Comparison of ENCODE assay signal across 34 cellular contexts in the genomic region with DNA sequence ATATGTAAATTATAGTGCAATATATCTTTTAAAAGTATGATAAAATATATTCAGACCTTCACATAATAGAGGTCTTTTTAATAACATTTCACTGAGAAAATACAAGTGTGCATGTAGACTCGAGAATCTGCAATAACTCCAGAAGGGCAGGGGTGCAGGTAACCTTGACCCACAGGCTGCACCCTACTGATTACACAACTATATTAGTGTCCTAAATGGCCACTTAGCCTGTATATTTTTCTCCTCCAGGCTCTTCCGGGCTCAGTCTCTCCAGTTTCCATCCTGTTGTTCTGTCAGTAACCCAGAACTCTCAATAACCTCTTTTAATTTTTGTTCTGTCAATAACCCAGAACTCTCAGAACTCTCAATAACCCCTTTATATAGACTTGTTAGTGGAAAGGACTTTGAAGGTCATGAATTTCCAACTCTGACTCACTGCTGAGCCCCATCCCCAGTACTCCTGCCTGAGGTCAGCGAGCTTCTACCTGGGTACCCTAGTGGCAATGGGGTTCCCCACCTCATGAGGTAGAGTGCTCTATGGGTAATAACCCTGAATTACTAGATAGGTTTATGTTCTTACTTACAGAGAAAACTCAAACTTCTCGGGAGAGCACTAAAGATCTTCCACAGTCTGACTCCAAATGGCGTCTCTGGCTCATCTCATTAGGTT. TPM values are rescaled to one million over a fixed set of nuclear protein-coding genes. Genes with fewer than 3 reads are reported as not detected.
"Had no signal": no experiment of that assay in that cellular context is flagged by ENCODE, and none has a peak within 500 bp of the region (broad histone marks: within the 10 kb centered on the region; RNA-seq: fewer than 3 reads in every experiment).

No MANE protein-coding gene starts in this region.

- H3K4me3 Mint-ChIP-seq: activated CD4-positive, alpha-beta memory T cell treated with anti-CD3 and anti-CD28 coated beads for 36 hours; activated CD4-positive, alpha-beta T cell treated with anti-CD3 and anti-CD28 coated beads for 36 hours; activated CD4-positive, alpha-beta T cell treated with anti-CD3 and anti-CD28 coated beads, Interleukin-2, amount 10 ng/mL, durations not matched to agents 24 days and 14 days; activated CD8-positive, alpha-beta T cell treated with anti-CD3 and anti-CD28 coated beads, Interleukin-2, amount 10 ng/mL, durations not matched to agents 7 days and 5 days; activated naive CD4-positive, alpha-beta T cell treated with anti-CD3 and anti-CD28 coated beads, Interleukin-2, amount 10 ng/mL, durations not matched to agents 7 days and 5 days; activated T-cell treated with anti-CD3 and anti-CD28 coated beads, Interleukin-2, amount 50 U/mL, for 24 hours; activated T-cell treated with anti-CD3 and anti-CD28 coated beads, Interleukin-2, amount 50 U/mL, for 72 hours; effector memory CD8-positive, alpha-beta T cell; T-helper 17 cell; T-helper 2 cell treated with Interferon-gamma antibody and Interleukin-4, amounts not matched to agents 5 μg/mL and 100 μg/mL, for 36 hours had no signal

- H3K36me3 Mint-ChIP-seq: activated CD4-positive, alpha-beta memory T cell treated with anti-CD3 and anti-CD28 coated beads for 36 hours; activated naive CD4-positive, alpha-beta T cell treated with anti-CD3 and anti-CD28 coated beads, Interleukin-2, amount 10 ng/mL, durations not matched to agents 7 days and 5 days; activated naive CD4-positive, alpha-beta T cell treated with anti-CD3 and anti-CD28 coated beads, Interleukin-2, amount 50 U/mL, for 72 hours had no signal

- H3K9me3 Mint-ChIP-seq: activated CD4-positive, alpha-beta memory T cell treated with anti-CD3 and anti-CD28 coated beads for 36 hours; activated CD4-positive, alpha-beta T cell treated with anti-CD3 and anti-CD28 coated beads, Interleukin-2, amount 10 ng/mL, durations not matched to agents 24 days and 14 days; activated naive CD4-positive, alpha-beta T cell treated with anti-CD3 and anti-CD28 coated beads, Interleukin-2, amount 10 ng/mL, durations not matched to agents 7 days and 5 days; activated naive CD4-positive, alpha-beta T cell treated with anti-CD3 and anti-CD28 coated beads, Interleukin-2, amount 50 U/mL, for 72 hours; activated T-cell treated with anti-CD3 and anti-CD28 coated beads, Interleukin-2, amount 50 U/mL, for 24 hours; activated T-cell treated with anti-CD3 and anti-CD28 coated beads, Interleukin-2, amount 50 U/mL, for 72 hours; T-helper 2 cell treated with Interferon-gamma antibody and Interleukin-4, amounts not matched to agents 5 μg/mL and 100 μg/mL, for 36 hours had no signal

- DNase-seq: activated CD4-positive, alpha-beta memory T cell treated with anti-CD3 and anti-CD28 coated beads for 36 hours; activated CD4-positive, alpha-beta T cell treated with anti-CD3 and anti-CD28 coated beads for 36 hours; activated CD4-positive, alpha-beta T cell treated with anti-CD3 and anti-CD28 coated beads, Interleukin-2, amount 10 ng/mL, durations not matched to agents 24 days and 14 days; activated CD4-positive, CD25-positive, alpha-beta regulatory T cell; activated CD4-positive, CD25-positive, alpha-beta regulatory T cell treated with anti-CD3 and anti-CD28 coated beads, Interleukin-2, amount 50 U/mL, for 72 hours; activated CD8-positive, alpha-beta memory T cell treated with anti-CD3 and anti-CD28 coated beads, Interleukin-2, amount 50 U/mL, for 48 hours; activated CD8-positive, alpha-beta T cell treated with anti-CD3 and anti-CD28 coated beads, Interleukin-2, amount 10 ng/mL, durations not matched to agents 7 days and 5 days; activated gamma-delta T cell; activated naive CD4-positive, alpha-beta T cell; activated naive CD4-positive, alpha-beta T cell treated with anti-CD3 and anti-CD28 coated beads, Interleukin-2, amount 10 ng/mL, durations not matched to agents 7 days and 5 days; activated T-cell treated with anti-CD3 and anti-CD28 coated beads for 4 hours; activated T-cell treated with anti-CD3 and anti-CD28 coated beads, Interleukin-2, amount 50 U/mL, for 24 hours; activated T-cell treated with anti-CD3 and anti-CD28 coated beads, Interleukin-2, amount 50 U/mL, for 72 hours; adrenal gland; amygdala; aorta; body of pancreas; caudate nucleus; cortex of kidney; dermis blood vessel endothelial cell; effector CD4-positive, alpha-beta T cell; effector memory CD8-positive, alpha-beta T cell; erythroblast; foreskin keratinocyte; gastrocnemius medialis; glutamatergic neuron; heart left ventricle; T-helper 1 cell; T-helper 17 cell had no signal

- H3K27ac Mint-ChIP-seq: activated CD4-positive, alpha-beta memory T cell treated with anti-CD3 and anti-CD28 coated beads for 36 hours; activated CD4-positive, alpha-beta T cell treated with anti-CD3 and anti-CD28 coated beads for 36 hours; activated CD4-positive, alpha-beta T cell treated with anti-CD3 and anti-CD28 coated beads, Interleukin-2, amount 10 ng/mL, durations not matched to agents 24 days and 14 days; activated CD8-positive, alpha-beta T cell treated with anti-CD3 and anti-CD28 coated beads, Interleukin-2, amount 10 ng/mL, durations not matched to agents 7 days and 5 days; activated naive CD4-positive, alpha-beta T cell treated with anti-CD3 and anti-CD28 coated beads, Interleukin-2, amount 10 ng/mL, durations not matched to agents 7 days and 5 days; activated naive CD4-positive, alpha-beta T cell treated with anti-CD3 and anti-CD28 coated beads, Interleukin-2, amount 50 U/mL, for 72 hours; activated T-cell treated with anti-CD3 and anti-CD28 coated beads, Interleukin-2, amount 50 U/mL, for 24 hours; activated T-cell treated with anti-CD3 and anti-CD28 coated beads, Interleukin-2, amount 50 U/mL, for 72 hours; effector memory CD8-positive, alpha-beta T cell; T-helper 17 cell; T-helper 2 cell treated with Interferon-gamma antibody and Interleukin-4, amounts not matched to agents 5 μg/mL and 100 μg/mL, for 36 hours had no signal

- H3K4me3 ChIP-seq: adrenal gland, body of pancreas, esophagus muscularis mucosa, gastrocnemius medialis, heart left ventricle had no signal

- H3K27me3 ChIP-seq: adrenal gland, body of pancreas, esophagus muscularis mucosa, foreskin keratinocyte, gastrocnemius medialis, heart left ventricle had no signal

- H3K36me3 ChIP-seq: adrenal gland, esophagus muscularis mucosa, gastrocnemius medialis, heart left ventricle had no signal

- H3K9me3 ChIP-seq: adrenal gland, body of pancreas, esophagus muscularis mucosa, gastrocnemius medialis, heart left ventricle had no signal

- H3K27me3 Mint-ChIP-seq: activated CD4-positive, alpha-beta memory T cell treated with anti-CD3 and anti-CD28 coated beads for 36 hours; activated CD4-positive, alpha-beta T cell treated with anti-CD3 and anti-CD28 coated beads for 36 hours; activated CD4-positive, alpha-beta T cell treated with anti-CD3 and anti-CD28 coated beads, Interleukin-2, amount 10 ng/mL, durations not matched to agents 24 days and 14 days; activated naive CD4-positive, alpha-beta T cell treated with anti-CD3 and anti-CD28 coated beads, Interleukin-2, amount 10 ng/mL, durations not matched to agents 7 days and 5 days; activated T-cell treated with anti-CD3 and anti-CD28 coated beads, Interleukin-2, amount 50 U/mL, for 24 hours; effector memory CD8-positive, alpha-beta T cell; T-helper 17 cell had no signal

- H3K27ac ChIP-seq: adrenal gland, body of pancreas, esophagus muscularis mucosa, foreskin keratinocyte, gastrocnemius medialis, heart left ventricle had no signal

- H3K4me1 ChIP-seq: adrenal gland, gastrocnemius medialis, heart left ventricle had no signal

- H3K4me1 Mint-ChIP-seq: activated CD4-positive, alpha-beta T cell treated with anti-CD3 and anti-CD28 coated beads for 36 hours; activated CD4-positive, alpha-beta T cell treated with anti-CD3 and anti-CD28 coated beads, Interleukin-2, amount 10 ng/mL, durations not matched to agents 24 days and 14 days; activated naive CD4-positive, alpha-beta T cell treated with anti-CD3 and anti-CD28 coated beads, Interleukin-2, amount 10 ng/mL, durations not matched to agents 7 days and 5 days; T-helper 17 cell had no signal

RNA-seq across cellular contexts. Expression of gene TTR, which starts 8.4 kb away (rescaled TPM):
- total RNA-seq: activated CD4-positive, alpha-beta memory T cell treated with anti-CD3 and anti-CD28 coated beads for 36 hours; activated CD4-positive, alpha-beta T cell treated with anti-CD3 and anti-CD28 coated beads for 36 hours; activated CD4-positive, alpha-beta T cell treated with anti-CD3 and anti-CD28 coated beads, Interleukin-2, amount 10 ng/mL, durations not matched to agents 24 days and 14 days; activated CD8-positive, alpha-beta memory T cell treated with anti-CD3 and anti-CD28 coated beads for 36 hours; activated CD8-positive, alpha-beta T cell treated with anti-CD3 and anti-CD28 coated beads, Interleukin-2, amount 10 ng/mL, durations not matched to agents 7 days and 5 days; activated naive CD4-positive, alpha-beta T cell treated with anti-CD3 and anti-CD28 coated beads, Interleukin-2, amount 50 U/mL, for 72 hours; activated T-cell treated with anti-CD3 and anti-CD28 coated beads, Interleukin-2, amount 50 U/mL, for 72 hours; aorta; chondrocyte; dermis blood vessel endothelial cell; foreskin keratinocyte; heart left ventricle; T-helper 17 cell had no signal
- polyA plus RNA-seq: foreskin keratinocyte had no signal
